Comparison of ENCODE assay signal across 8 cellular contexts in genomic region chr17:75088465-75088895, GRCh38. TPM values are rescaled to one million over a fixed set of nuclear protein-coding genes. Genes with fewer than 3 reads are reported as not detected.
DNase-seq lines count a peak whose midpoint lies in the region; ATAC-seq and TF ChIP-seq lines count a peak whose summit lies in the region.

No MANE protein-coding gene starts in this region.

- CTCF ChIA-PET in A673 (lab: Charles Lee) (no interaction called here), IMR-90 (lab: Yijun Ruan, JAX) (interaction anchor here (0.6 to 1.2 kb wide), 2 partner anchors 17 to 83 kb away, joined by 3 to 5 read pairs; no protein-coding TSS in a partner anchor)

- whole genome bisulfite sequencing in IMR-90 (ENCODE audit: extremely low coverage in 2 of 2, insufficient read length in 1 of 2), 2 experiments: 80% methylated on average over 1 of the region's 9 CpGs; no CpG with 5 or more reads in 1 of the 2 experiments

- peaks cover 3 to 14% of the 10 kb centered on the region in 2 donors for H3K4me1 Mint-ChIP-seq in effector memory CD8-positive, alpha-beta T cell (ENCODE audit: low read depth in 2 of 2)

- H3K9me1 ChIP-seq in IMR-90 (ENCODE audit: insufficient read depth, low read length): peaks cover 21% of the 10 kb centered on the region

- no peaks in the 10 kb centered on the region for H3K27me3 Mint-ChIP-seq in effector memory CD8-positive, alpha-beta T cell

- H3K36me3 ChIP-seq in A673 (ENCODE audit: insufficient read depth, low read length, poor library complexity, severe bottlenecking) (no peaks in the 10 kb centered on the region), IMR-90 (ENCODE audit: control insufficient read depth, insufficient read depth, low read length) (no peaks in the 10 kb centered on the region), mucosa of stomach (ENCODE audit: control insufficient read depth, insufficient read depth, low read length) (no peaks in the 10 kb centered on the region), Karpas-422 (ENCODE audit: insufficient read depth, low read length) (no peaks in the 10 kb centered on the region)

- H3K27me3 ChIP-seq in A673 (replicated peaks; ENCODE audit: insufficient read depth, low read depth, low read length, poor library complexity): no peaks in the 10 kb centered on the region
- no peaks in the 10 kb centered on the region for H3K27me3 ChIP-seq in IMR-90 (ENCODE audit: control insufficient read depth, insufficient read depth, low read length)
- no peaks in the 10 kb centered on the region for H3K27me3 ChIP-seq in mucosa of stomach (ENCODE audit: control insufficient read depth, insufficient read depth, low read length)
- no peaks in the 10 kb centered on the region for H3K27me3 ChIP-seq in Karpas-422 (ENCODE audit: low read length)

- H3K9me2 ChIP-seq in Karpas-422 (replicated peaks; ENCODE audit: insufficient read depth, low read length): no peaks in the 10 kb centered on the region

- no peak overlapping the region; the same call in 1 of the 2 replicates for H2BK20ac ChIP-seq in IMR-90 (ENCODE audit: low read depth, low read length)

- H2BK15ac ChIP-seq in IMR-90 (ENCODE audit: low read depth, low read length): no peak overlapping the region

- peak overlapping the region; percentile 93 for H2AK5ac ChIP-seq in IMR-90 (ENCODE audit: low read depth, low read length)

- H2BK5ac ChIP-seq in IMR-90 (ENCODE audit: low read depth, low read length, poor library complexity, severe bottlenecking): no peak overlapping the region

- H3K27ac ChIP-seq in A673 (ENCODE audit: low read depth, low read length, poor library complexity, severe bottlenecking): no peak overlapping the region
- H3K27ac ChIP-seq in IMR-90 (ENCODE audit: insufficient read depth, low read length): peak overlapping the region; percentile 58
- no peak overlapping the region for H3K27ac ChIP-seq in Karpas-422 (ENCODE audit: low read length)

- ATAC-seq in IMR-90 (ENCODE audit: low read depth): peak; percentile 1; the same call in 1 of the 2 replicates
- no peak for ATAC-seq in effector memory CD8-positive, alpha-beta T cell (replicated peaks)

- peak overlapping the region; percentile 98 for H2AK9ac ChIP-seq in IMR-90 (replicated peaks; ENCODE audit: low read depth, low read length, poor library complexity)

- TF ChIP-seq RAD21 in IMR-90 (IDR thresholded peaks at IDR 0.05; ENCODE audit: low read length): no peak

- peak overlapping the region; percentile 93 to 94 for H4K8ac ChIP-seq in IMR-90 (ENCODE audit: low read depth in 2 of 2, low read length in 2 of 2)

- H2BK120ac ChIP-seq in IMR-90 (ENCODE audit: low read depth, low read length): peak overlapping the region; percentile 90; the same call in 1 of the 2 replicates

- no peaks in the 10 kb centered on the region for H3K79me2 ChIP-seq in Karpas-422 (ENCODE audit: low read length)

- no peak for TF ChIP-seq POLR2A in IMR-90 (IDR thresholded peaks at IDR 0.05; ENCODE audit: low read depth, low read length)

- H2AFZ ChIP-seq in IMR-90 (replicated peaks; ENCODE audit: low read length, poor library complexity): peak overlapping the region; percentile 99
- H2AFZ ChIP-seq in Karpas-422 (ENCODE audit: low read length): no peak overlapping the region

- peak overlapping the region; percentile 72 for H3K4ac ChIP-seq in IMR-90 (ENCODE audit: low read depth, low read length)

- H3K14ac ChIP-seq in IMR-90 (replicated peaks; ENCODE audit: low read depth, low read length): peak overlapping the region; percentile 95

- H3K56ac ChIP-seq in IMR-90 (ENCODE audit: extremely low read depth, insufficient read depth, low read length): no peak overlapping the region; the same call in 1 of the 2 replicates

- H3K4me3 Mint-ChIP-seq in effector memory CD8-positive, alpha-beta T cell: peak overlapping the region; percentile 65 to 73

- H3K9ac ChIP-seq in IMR-90 (ENCODE audit: low read depth, low read length): peak overlapping the region; percentile 73; the same call in 1 of the 2 replicates
- peak overlapping the region; percentile 93 for H3K9ac ChIP-seq in mucosa of stomach (ENCODE audit: low read length)
- H3K9ac ChIP-seq in Karpas-422 (ENCODE audit: low read length): no peak overlapping the region

- peak overlapping the region; percentile 68; the same call in 1 of the 2 replicates for H4K5ac ChIP-seq in IMR-90 (ENCODE audit: low read depth, low read length)

- no peaks in the 10 kb centered on the region; the same call in 1 of the 2 replicates for H4K20me1 ChIP-seq in IMR-90 (ENCODE audit: insufficient read depth, low read length)
- H4K20me1 ChIP-seq in Karpas-422 (ENCODE audit: insufficient read depth, low read depth, low read length): no peaks in the 10 kb centered on the region

- H3K9me3 ChIP-seq in A673 (ENCODE audit: low read depth, low read length, poor library complexity, severe bottlenecking): no peaks in the 10 kb centered on the region
- H3K9me3 ChIP-seq in IMR-90 (ENCODE audit: control insufficient read depth, insufficient read depth, low read length): no peaks in the 10 kb centered on the region
- no peaks in the 10 kb centered on the region for H3K9me3 ChIP-seq in mucosa of stomach (ENCODE audit: control insufficient read depth, low read length)
- H3K9me3 ChIP-seq in Karpas-422 (ENCODE audit: low read length): no peaks in the 10 kb centered on the region

- BruUV-seq in A673 (replicated peaks; lab: Mats Ljungman, UMichigan) (no TSS peak), IMR-90 (replicated peaks; lab: Mats Ljungman, UMichigan) (no TSS peak)

- peak overlapping the region; percentile 87 for H3K23ac ChIP-seq in IMR-90 (ENCODE audit: low read depth, low read length)

- POLR2A ChIA-PET in A673 (lab: Charles Lee; ENCODE audit: low non-redundant PET): interaction anchor here (0.5 kb wide), 1 partner anchor 1765 kb away, joined by 3 read pairs; no protein-coding TSS in a partner anchor
- POLR2A ChIA-PET in IMR-90 (lab: Charles Lee; ENCODE audit: unreplicated experiment): no interaction called here

- H3K4me3 ChIP-seq in A673 (ENCODE audit: low read depth, low read length, poor library complexity, severe bottlenecking): peak overlapping the region; percentile 52
- H3K4me3 ChIP-seq in IMR-90 (ENCODE audit: insufficient read depth, low read depth, low read length): peak overlapping the region; percentile 37
- H3K4me3 ChIP-seq in mucosa of stomach (ENCODE audit: low read length): peak overlapping the region; percentile 47
- H3K4me3 ChIP-seq in Karpas-422 (ENCODE audit: low read length): no peak overlapping the region

- H3K4me2 ChIP-seq in IMR-90 (ENCODE audit: low read depth, low read length) (peak overlapping the region; percentile 34; the same call in 1 of the 2 replicates), Karpas-422 (ENCODE audit: low read depth, low read length, poor library complexity, severe bottlenecking) (no peak overlapping the region)

- H3K9me3 Mint-ChIP-seq in effector memory CD8-positive, alpha-beta T cell: no peaks in the 10 kb centered on the region

- no peak for DNase-seq in A673 (ENCODE audit: low spot score)
- no peak for DNase-seq in IMR-90
- DNase-seq in effector memory CD8-positive, alpha-beta T cell: no peak
- DNase-seq in Karpas-422: no peak
- DNase-seq in Ammon's horn (ENCODE audit: low spot score): no peak
- DNase-seq in UCSD-AML1 (lab: John Stamatoyannopoulos, UW; ENCODE audit: unreplicated experiment): no peak
- no peak for DNase-seq in stimulated activated CD8-positive, alpha-beta memory T cell treated with anti-CD3 and anti-CD28 coated beads, Interleukin-4, amount 100 ng/mL, for 48 hours

- TF ChIP-seq CTCF in A673 (conservative IDR thresholded peaks at IDR 0.05; ENCODE audit: low read depth, low read length): no peak
- TF ChIP-seq CTCF in IMR-90 (conservative IDR thresholded peaks at IDR 0.05; ENCODE audit: low read depth, low read length): no peak

- no peaks in the 10 kb centered on the region for H3K36me3 Mint-ChIP-seq in effector memory CD8-positive, alpha-beta T cell (ENCODE audit: insufficient read depth)

- peaks cover 0 to 34% of the 10 kb centered on the region in 2 experiments; a peak in 3 of 4 replicates for H3K79me1 ChIP-seq in IMR-90 (ENCODE audit: low read depth in 1 of 2, low read length in 2 of 2)

- H3K4me1 ChIP-seq in A673 (ENCODE audit: insufficient read depth, low read length, poor library complexity, severe bottlenecking) (peaks cover 4% of the 10 kb centered on the region), IMR-90 (ENCODE audit: control insufficient read depth, insufficient read depth, low read length) (peaks cover 26% of the 10 kb centered on the region), mucosa of stomach (ENCODE audit: control insufficient read depth, insufficient read depth, low read length) (peaks cover 84% of the 10 kb centered on the region), Karpas-422 (ENCODE audit: low read length) (no peaks in the 10 kb centered on the region)

- in situ Hi-C loops in IMR-90 (cut with MboI; ENCODE audit: low sequenced_read_pairs): no loop called here

- no peak overlapping the region for H3K18ac ChIP-seq in IMR-90 (ENCODE audit: low read depth, low read length)

- dilution Hi-C loops in IMR-90 (cut with HindIII; ENCODE audit: low sequenced_read_pairs, unreplicated experiment): no loop called here

- peak overlapping the region in 1 of 2 donors; percentile 66 for H3K27ac Mint-ChIP-seq in effector memory CD8-positive, alpha-beta T cell

- intact Hi-C loops in A673 (cut with micrococcal nuclease; ENCODE audit: unreplicated experiment) (no loop called here), IMR-90 (cut with micrococcal nuclease) (no loop called here)

- H4K91ac ChIP-seq in IMR-90 (ENCODE audit: insufficient read depth, low read depth, low read length): peak overlapping the region; percentile 77

RNA-seq across cellular contexts. Expression of gene SLC16A5, which starts 0.7 kb away (rescaled TPM):
- total RNA-seq in A673 (2021) (0.80 and 3.1 TPM in 2 replicates), IMR-90 (2012; rRNA removed) (1.1 and 1.8 TPM in 2 replicates)
- 5.9 and 7.1 TPM in 2 replicates for polyA plus RNA-seq in IMR-90 (2012; rRNA removed)
- polyA plus RNA-seq in IMR-90 (2012; cell fraction: cytosol; rRNA removed): 1.9 and 9.5 TPM in 2 replicates
- polyA plus RNA-seq in IMR-90 (2012; cell fraction: nucleus; rRNA removed; ENCODE audit: low replicate concordance): 19.4 and 39.3 TPM in 2 replicates
- not detected in 2 replicates for total RNA-seq in Karpas-422 (2014; rRNA removed; shearing (Covaris generic); ENCODE audit: low replicate concordance)

RNA-seq across cellular contexts. Expression of gene ARMC7, which starts 21.3 kb away (rescaled TPM):
- total RNA-seq in A673 (2021) (11.8 and 12.3 TPM in 2 replicates), IMR-90 (2012; rRNA removed) (1.7 and 1.8 TPM in 2 replicates)
- polyA plus RNA-seq in IMR-90 (2012; rRNA removed): 6.9 and 7.3 TPM in 2 replicates
- 7.1 and 7.3 TPM in 2 replicates for polyA plus RNA-seq in IMR-90 (2012; cell fraction: cytosol; rRNA removed)
- 4.8 and 7.7 TPM in 2 replicates for polyA plus RNA-seq in IMR-90 (2012; cell fraction: nucleus; rRNA removed; ENCODE audit: low replicate concordance)
- total RNA-seq in Karpas-422 (2014; rRNA removed; shearing (Covaris generic); ENCODE audit: low replicate concordance): 6.1 and 12.8 TPM in 2 replicates

RNA-seq across cellular contexts. Expression of gene KCTD2, which starts 41.5 kb away (rescaled TPM):
- total RNA-seq in A673 (2021) (25.6 and 25.7 TPM in 2 replicates), IMR-90 (2012; rRNA removed) (9.1 and 9.4 TPM in 2 replicates)
- polyA plus RNA-seq in IMR-90 (2012; rRNA removed): 18.3 and 18.4 TPM in 2 replicates
- polyA plus RNA-seq in IMR-90 (2012; cell fraction: cytosol; rRNA removed): 10.8 and 16.4 TPM in 2 replicates
- 9.9 and 12.6 TPM in 2 replicates for polyA plus RNA-seq in IMR-90 (2012; cell fraction: nucleus; rRNA removed; ENCODE audit: low replicate concordance)
- total RNA-seq in Karpas-422 (2014; rRNA removed; shearing (Covaris generic); ENCODE audit: low replicate concordance): 21.0 and 24.7 TPM in 2 replicates

RNA-seq across cellular contexts. Expression of gene ATP5PD, which starts 41.7 kb away (rescaled TPM):
- total RNA-seq in A673 (2021) (291 and 311 TPM in 2 replicates), IMR-90 (2012; rRNA removed) (365 and 373 TPM in 2 replicates)
- polyA plus RNA-seq in IMR-90 (2012; rRNA removed): 331 and 425 TPM in 2 replicates
- polyA plus RNA-seq in IMR-90 (2012; cell fraction: cytosol; rRNA removed): 109 and 263 TPM in 2 replicates
- polyA plus RNA-seq in IMR-90 (2012; cell fraction: nucleus; rRNA removed; ENCODE audit: low replicate concordance): 38.0 and 159 TPM in 2 replicates
- 186 and 187 TPM in 2 replicates for total RNA-seq in Karpas-422 (2014; rRNA removed; shearing (Covaris generic); ENCODE audit: low replicate concordance)

RNA-seq across cellular contexts. Expression of gene NT5C, which starts 43.1 kb away (rescaled TPM):
- 43.3 and 50.0 TPM in 2 replicates for total RNA-seq in A673 (2021)
- total RNA-seq in IMR-90 (2012; rRNA removed): 23.1 and 24.0 TPM in 2 replicates
- 44.6 and 62.1 TPM in 2 replicates for polyA plus RNA-seq in IMR-90 (2012; rRNA removed)
- 36.7 and 49.9 TPM in 2 replicates for polyA plus RNA-seq in IMR-90 (2012; cell fraction: cytosol; rRNA removed)
- 78.2 and 163 TPM in 2 replicates for polyA plus RNA-seq in IMR-90 (2012; cell fraction: nucleus; rRNA removed; ENCODE audit: low replicate concordance)
- 43.6 and 174 TPM in 2 replicates for total RNA-seq in Karpas-422 (2014; rRNA removed; shearing (Covaris generic); ENCODE audit: low replicate concordance)
